ENCODE assay signal across 10 cellular contexts in the genomic region with DNA sequence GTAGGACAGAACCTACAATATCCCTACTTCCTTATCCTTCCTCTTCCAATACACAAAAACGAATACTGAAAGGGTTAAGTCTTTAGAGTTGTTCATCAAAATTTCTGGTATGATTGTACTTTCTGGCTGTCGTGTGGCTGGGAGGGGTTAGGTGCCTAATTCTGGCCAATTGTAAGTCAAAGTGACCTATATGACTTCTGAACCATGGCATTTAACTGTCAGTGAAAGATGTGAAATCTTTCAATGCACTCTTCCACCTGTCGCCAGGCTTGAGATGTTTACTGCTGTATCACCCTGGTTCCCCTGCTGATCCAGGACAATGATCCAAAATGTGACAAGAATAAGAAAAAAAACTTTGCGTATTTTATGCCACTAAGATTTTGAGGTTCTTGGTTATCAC. TPM values are rescaled to one million over a fixed set of nuclear protein-coding genes. Genes with fewer than 3 reads are reported as not detected.
DNase-seq lines count a peak whose midpoint lies in the region; ATAC-seq and TF ChIP-seq lines count a peak whose summit lies in the region.
"Had no signal": no experiment of that assay in that cellular context is flagged by ENCODE, and none has a peak within 500 bp of the region (broad histone marks: within the 10 kb centered on the region; RNA-seq: fewer than 3 reads in every experiment).

No MANE protein-coding gene starts in this region.

- no peaks in the 10 kb centered on the region for H3K9me3 Mint-ChIP-seq in activated B cell treated with CpG ODN at 0.5 μM for 24 hours

- H3K4me3 ChIP-seq in brain microvascular endothelial cell (ENCODE audit: low read depth, low read length) = no peak overlapping the region

- no peak overlapping the region for H3K4me3 Mint-ChIP-seq in activated B cell treated with CpG ODN at 0.5 μM for 24 hours

- DNase-seq in stimulated activated CD4-positive, alpha-beta T cell treated with anti-CD3 and anti-CD28 coated beads, Interleukin-1b, Interleukin-23, amount 100 ng/mL, for 48 hours = peak; percentile 12
- no peak for DNase-seq in stimulated activated CD4-positive, alpha-beta T cell treated with anti-CD3 and anti-CD28 coated beads, Interleukin-4, amount 100 ng/mL, for 24 hours
- DNase-seq in activated B cell treated with CpG ODN at 0.5 μM for 24 hours (no peak), NCI-H128 (lab: John Stamatoyannopoulos, UW; ENCODE audit: unreplicated experiment) (no peak), T-helper 1 cell (no peak), SW480 (ENCODE audit: low spot score) (no peak), brain microvascular endothelial cell (no peak)
- DNase-seq: kidney had no signal

- H3K27me3 ChIP-seq in brain microvascular endothelial cell (replicated peaks) = no peaks in the 10 kb centered on the region

- H3K27ac Mint-ChIP-seq in activated B cell treated with CpG ODN at 0.5 μM for 24 hours = peak overlapping the region; percentile 50

- intact Hi-C loops in activated B cell treated with CpG ODN at 0.5 μM for 24 hours (cut with micrococcal nuclease) = loop anchor here (1.0 kb wide), 1 partner anchor 8 kb away; no protein-coding TSS in a partner anchor

- no peak overlapping the region for H3K27ac ChIP-seq in brain microvascular endothelial cell
- H3K27ac ChIP-seq: parathyroid adenoma had no signal

- TF ChIP-seq CTCF in activated B cell treated with CpG ODN at 0.5 μM for 24 hours (IDR thresholded peaks at IDR 0.05) (no peak), brain microvascular endothelial cell (IDR thresholded peaks at IDR 0.05; ENCODE audit: low read depth, low read length, missing control alignments) (no peak)

- no peaks in the 10 kb centered on the region for H3K36me3 ChIP-seq in brain microvascular endothelial cell (replicated peaks)

- peaks cover 27% of the 10 kb centered on the region for H3K36me3 Mint-ChIP-seq in activated B cell treated with CpG ODN at 0.5 μM for 24 hours (ENCODE audit: low read depth)

- in situ Hi-C loops in brain microvascular endothelial cell (cut with HindIII; ENCODE audit: low pct_ligation_motif_present, low sequenced_read_pairs) = no loop called here

- H3K27me3 Mint-ChIP-seq in activated B cell treated with CpG ODN at 0.5 μM for 24 hours = no peaks in the 10 kb centered on the region

- H3K4me1 Mint-ChIP-seq in activated B cell treated with CpG ODN at 0.5 μM for 24 hours = peaks cover 87% of the 10 kb centered on the region

- ATAC-seq in HG02678 (IDR thresholded peaks at IDR 0.05; ENCODE audit: unreplicated experiment) = peak; percentile 69
- no peak for ATAC-seq in activated B cell treated with CpG ODN at 0.5 μM for 24 hours (ENCODE audit: low read depth)

- CTCF ChIA-PET in activated B cell treated with CpG ODN at 0.5 μM for 24 hours (lab: Charles Lee) = no interaction called here

- POLR2A ChIA-PET in activated B cell treated with CpG ODN at 0.5 μM for 24 hours (lab: Charles Lee) = no interaction called here

RNA-seq across cellular contexts. Expression of gene EPC1, which starts 20.8 kb away (rescaled TPM):
- total RNA-seq in activated B cell treated with CpG ODN at 0.5 μM for 24 hours = 72.7 and 82.8 TPM in 2 replicates
